In genomic region chr19:47711652-47712239, GRCh38 we compare ENCODE assay signal across 19 cellular contexts.
"Had no signal": no experiment of that assay in that cellular context is flagged by ENCODE, and none has a peak within 500 bp of the region (broad histone marks: within the 10 kb centered on the region; RNA-seq: fewer than 3 reads in every experiment).

No MANE protein-coding gene starts in this region.

- H3K27me3 ChIP-seq: gastroesophageal sphincter had no signal

- H3K4me3 ChIP-seq: gastroesophageal sphincter, lung, SK-N-MC, skin epidermis, transverse colon had no signal

- H3K36me3 ChIP-seq: neutrophil, transverse colon had no signal

- H3K36me3 Mint-ChIP-seq: T-cell had no signal

- H3K27ac ChIP-seq: gastroesophageal sphincter, neutrophil, SK-N-MC, skin epidermis, transverse colon had no signal

- H3K9me3 Mint-ChIP-seq: activated T-cell treated with anti-CD3 and anti-CD28 coated beads, Interleukin-2, amount 50 U/mL, for 72 hours had no signal

- H3K27ac Mint-ChIP-seq: activated T-cell treated with anti-CD3 and anti-CD28 coated beads, Interleukin-2, amount 50 U/mL, for 72 hours; naive B cell; T-cell had no signal

- ATAC-seq: activated T-cell treated with anti-CD3 and anti-CD28 coated beads, Interleukin-2, amount 50 U/mL, for 72 hours; gastroesophageal sphincter; T-cell had no signal

- H3K9me3 ChIP-seq: neutrophil, transverse colon had no signal

- DNase-seq: activated CD4-positive, CD25-positive, alpha-beta regulatory T cell treated with anti-CD3 and anti-CD28 coated beads, Interleukin-2, amount 50 U/mL, for 72 hours; activated CD8-positive, alpha-beta memory T cell treated with anti-CD3 and anti-CD28 coated beads, Interleukin-2, amount 50 U/mL, for 48 hours; activated T-cell treated with anti-CD3 and anti-CD28 coated beads, Interleukin-2, amount 50 U/mL, for 72 hours; aorta; dermis blood vessel endothelial cell; erythroblast; naive B cell; stimulated activated CD4-positive, alpha-beta T cell treated with anti-CD3 and anti-CD28 coated beads, Interleukin-15, amount 100 ng/mL, for 24 hours; stimulated activated CD4-positive, alpha-beta T cell treated with anti-CD3 and anti-CD28 coated beads, Interleukin-4, amount 100 ng/mL, for 24 hours; stimulated activated naive CD4-positive, alpha-beta T cell treated with Interleukin-2 at 50 U/mL for 16 hours; substantia nigra; T-cell; T-helper 9 cell; transverse colon had no signal
